In the genomic region with DNA sequence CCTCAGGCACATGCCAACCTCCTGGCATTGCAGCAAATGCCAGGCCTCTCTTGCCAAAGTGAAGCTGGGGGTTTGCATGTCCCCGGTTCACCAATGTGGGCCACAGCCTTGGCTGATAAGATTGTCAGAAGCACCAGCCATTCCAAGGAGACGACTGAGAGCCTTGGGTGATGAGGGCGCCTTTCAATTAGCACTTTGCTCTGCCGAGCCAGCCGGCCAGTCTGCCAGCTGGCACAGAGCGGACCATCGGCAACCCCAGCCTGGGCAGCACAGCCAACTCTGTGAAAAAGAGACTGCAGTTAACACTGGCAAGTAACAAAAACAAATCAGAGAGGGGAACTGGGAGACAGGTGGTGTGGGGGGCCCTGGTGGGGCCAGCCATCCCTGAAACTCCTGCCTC, we compare ENCODE assay signal across 17 cellular contexts.
DNase-seq lines count a peak whose midpoint lies in the region; ATAC-seq and TF ChIP-seq lines count a peak whose summit lies in the region.
"Had no signal": no experiment of that assay in that cellular context is flagged by ENCODE, and none has a peak within 500 bp of the region (broad histone marks: within the 10 kb centered on the region; RNA-seq: fewer than 3 reads in every experiment).

No MANE protein-coding gene starts in this region.

- no peak overlapping the region for H3K4me3 Mint-ChIP-seq in type B pancreatic cell
- H3K4me3 Mint-ChIP-seq: activated B cell treated with CpG ODN at 0.5 μM for 24 hours, B cell had no signal

- H3K4me3 ChIP-seq in mammary epithelial cell (replicated peaks in 1 of 3; ENCODE audit: insufficient read depth in 1 of 3, low read depth in 2 of 3, low read length in 3 of 3) (no peak overlapping the region), heart right ventricle (no peak overlapping the region), tibial artery (peak overlapping the region; percentile 4 to 37), OCI-LY7 (ENCODE audit: low read depth, low read length, poor library complexity, severe bottlenecking) (no peak overlapping the region)
- H3K4me3 ChIP-seq: prostate gland, SJSA1 had no signal

- H3K79me2 ChIP-seq in mammary epithelial cell (ENCODE audit: insufficient read depth, low read length) (no peaks in the 10 kb centered on the region), OCI-LY7 (ENCODE audit: insufficient read depth, low read depth, low read length) (no peaks in the 10 kb centered on the region)

- H3K36me3 ChIP-seq in mammary epithelial cell (ENCODE audit: insufficient read depth, low read length): no peaks in the 10 kb centered on the region
- H3K36me3 ChIP-seq in heart right ventricle: no peaks in the 10 kb centered on the region
- no peaks in the 10 kb centered on the region for H3K36me3 ChIP-seq in tibial artery
- no peaks in the 10 kb centered on the region for H3K36me3 ChIP-seq in OCI-LY7 (ENCODE audit: insufficient read depth, low read length)
- H3K36me3 ChIP-seq: prostate gland, SJSA1 had no signal

- BruUV-seq in mammary epithelial cell (replicated peaks; lab: Mats Ljungman, UMichigan) (no TSS peak), OCI-LY7 (replicated peaks; lab: Mats Ljungman, UMichigan) (no TSS peak)

- peaks cover 8% of the 10 kb centered on the region for H3K27me3 Mint-ChIP-seq in type B pancreatic cell
- H3K27me3 Mint-ChIP-seq: activated B cell treated with CpG ODN at 0.5 μM for 24 hours had no signal

- peaks cover 11% of the 10 kb centered on the region for H3K9me3 Mint-ChIP-seq in type B pancreatic cell
- H3K9me3 Mint-ChIP-seq: activated B cell treated with CpG ODN at 0.5 μM for 24 hours had no signal

- H3K27me3 ChIP-seq in mammary epithelial cell (ENCODE audit: insufficient read depth, low read length) (no peaks in the 10 kb centered on the region), heart right ventricle (peaks cover 0 to 4% (median 0%) of the 10 kb centered on the region in 7 donors), tibial artery (no peaks in the 10 kb centered on the region)
- H3K27me3 ChIP-seq: SJSA1 had no signal

- peak in 7 of 8 donors; percentile 33 to 85 (median 67) for ATAC-seq in heart right ventricle
- ATAC-seq: HepG2, left lobe of liver had no signal

- H3K4me2 ChIP-seq in mammary epithelial cell (ENCODE audit: insufficient read depth, low read depth, low read length) (no peak overlapping the region), OCI-LY7 (ENCODE audit: low read length) (no peak overlapping the region)

- no peak overlapping the region for H3K27ac ChIP-seq in mammary epithelial cell (ENCODE audit: insufficient read depth, low read depth, low read length)
- no peak overlapping the region for H3K27ac ChIP-seq in heart right ventricle
- H3K27ac ChIP-seq in tibial artery: peak overlapping the region; percentile 36 to 41
- H3K27ac ChIP-seq in OCI-LY7 (ENCODE audit: low read depth, low read length, poor library complexity, severe bottlenecking): no peak overlapping the region
- H3K27ac ChIP-seq: prostate gland, SJSA1 had no signal

- intact Hi-C loops in mammary epithelial cell (cut with micrococcal nuclease): no loop called here
- intact Hi-C loops in heart right ventricle (cut with DNase I): no loop called here
- intact Hi-C loops in tibial artery (cut with DNase I; ENCODE audit: low total_unique reads): no loop called here
- intact Hi-C loops in OCI-LY7 (cut with micrococcal nuclease; ENCODE audit: unreplicated experiment): no loop called here

- H3K27ac Mint-ChIP-seq in type B pancreatic cell: no peak overlapping the region
- H3K27ac Mint-ChIP-seq: activated B cell treated with CpG ODN at 0.5 μM for 24 hours, B cell had no signal

- no peaks in the 10 kb centered on the region for H3K9me3 ChIP-seq in mammary epithelial cell (replicated peaks; ENCODE audit: insufficient read depth, low read length)
- H3K9me3 ChIP-seq in heart right ventricle: no peaks in the 10 kb centered on the region
- no peaks in the 10 kb centered on the region for H3K9me3 ChIP-seq in tibial artery
- no peaks in the 10 kb centered on the region for H3K9me3 ChIP-seq in OCI-LY7 (ENCODE audit: low read length)
- H3K9me3 ChIP-seq: prostate gland, SJSA1 had no signal

- CTCF ChIA-PET in mammary epithelial cell (lab: Charles Lee; ENCODE audit: low non-redundant PET) (no interaction called here), OCI-LY7 (lab: Charles Lee; ENCODE audit: unreplicated experiment) (no interaction called here)

- H3K4me1 ChIP-seq in mammary epithelial cell (ENCODE audit: insufficient read depth, low read length): peaks cover 19% of the 10 kb centered on the region
- H3K4me1 ChIP-seq in heart right ventricle: peaks cover 0 to 19% (median 15%) of the 10 kb centered on the region in 9 donors
- H3K4me1 ChIP-seq in tibial artery: peaks cover 0 to 22% (median 9%) of the 10 kb centered on the region in 4 donors
- no peaks in the 10 kb centered on the region for H3K4me1 ChIP-seq in OCI-LY7 (ENCODE audit: insufficient read depth, low read length, poor library complexity, severe bottlenecking)
- H3K4me1 ChIP-seq: prostate gland had no signal

- peaks cover 43% of the 10 kb centered on the region for H3K4me1 Mint-ChIP-seq in type B pancreatic cell (ENCODE audit: unreplicated experiment)

- 46% methylated on average over 6 of the region's 7 CpGs for WGBS in mammary epithelial cell (ENCODE audit: low coverage, missing lambda C conversion rate)
- WGBS in heart right ventricle, 2 donors: 43 to 70% methylated on average over 7 of the region's 7 CpGs

- H2AFZ ChIP-seq in mammary epithelial cell (ENCODE audit: low read depth, low read length) (peak overlapping the region; percentile 80), OCI-LY7 (ENCODE audit: low read length) (no peak overlapping the region)

- no peak for DNase-seq in mammary epithelial cell
- DNase-seq in heart right ventricle: peak in 1 of 2 donors; percentile 54
- DNase-seq in pons (ENCODE audit: low spot score): peak; percentile 36
- peak in 1 of 2 donors; percentile 71 for DNase-seq in tibial artery
- DNase-seq in NCI-H1417 (lab: John Stamatoyannopoulos, UW): no peak
- DNase-seq in type B pancreatic cell (ENCODE audit: extremely low spot score, unreplicated experiment): no peak
- no peak for DNase-seq in OCI-LY7 (ENCODE audit: low spot score)
- DNase-seq: activated B cell treated with CpG ODN at 0.5 μM for 24 hours, NCI-H2029 treated with DMSO at 0.1 percent for 48 hours, NCI-H526, OCI-M1, T-helper 2 cell had no signal

- dilution Hi-C loops in mammary epithelial cell (cut with HindIII; ENCODE audit: low sequenced_read_pairs): no loop called here

- no peak for TF ChIP-seq CTCF in mammary epithelial cell (conservative IDR thresholded peaks at IDR 0.05 in 1 of 2, IDR thresholded peaks at IDR 0.05 in 1 of 2; ENCODE audit: extremely low read depth in 1 of 2, insufficient read depth in 1 of 2, low read depth in 1 of 2, low read length in 2 of 2)
- TF ChIP-seq CTCF in heart right ventricle (IDR thresholded peaks at IDR 0.05): no peak
- TF ChIP-seq CTCF in tibial artery (IDR thresholded peaks at IDR 0.05): no peak
- no peak for TF ChIP-seq CTCF in type B pancreatic cell (conservative IDR thresholded peaks at IDR 0.05)
- no peak for TF ChIP-seq CTCF in OCI-LY7 (conservative IDR thresholded peaks at IDR 0.05; ENCODE audit: low read length)

- H3K36me3 Mint-ChIP-seq in type B pancreatic cell: peaks cover 4% of the 10 kb centered on the region

- in situ Hi-C loops in mammary epithelial cell (cut with MboI; ENCODE audit: low sequenced_read_pairs in 2 of 2): no loop called here

- H3K9me2 ChIP-seq in OCI-LY7 (ENCODE audit: insufficient read depth, low read length): no peaks in the 10 kb centered on the region

- no peaks in the 10 kb centered on the region for H4K20me1 ChIP-seq in mammary epithelial cell (ENCODE audit: insufficient read depth, low read length)
- no peaks in the 10 kb centered on the region for H4K20me1 ChIP-seq in OCI-LY7 (ENCODE audit: insufficient read depth, low read length)

- POLR2A ChIA-PET in OCI-LY7 (lab: Charles Lee): no interaction called here

- no peak overlapping the region for H3K9ac ChIP-seq in mammary epithelial cell (ENCODE audit: insufficient read depth, low read length)

Comparison
In these comparisons a context has a peak if more than half of its experiments do, and no peak if none do; other contexts are left out.
1. H3K27ac ChIP-seq: peak in tibial artery (2 of 2); none in mammary epithelial cell (single experiment), heart right ventricle (0 of 10) and OCI-LY7 (single experiment).
2. H3K4me3 ChIP-seq: peak in tibial artery (2 of 2); none in mammary epithelial cell (0 of 3), heart right ventricle (0 of 10) and OCI-LY7 (single experiment).